8 cellular contexts compared by ENCODE assay signal in the genomic region with DNA sequence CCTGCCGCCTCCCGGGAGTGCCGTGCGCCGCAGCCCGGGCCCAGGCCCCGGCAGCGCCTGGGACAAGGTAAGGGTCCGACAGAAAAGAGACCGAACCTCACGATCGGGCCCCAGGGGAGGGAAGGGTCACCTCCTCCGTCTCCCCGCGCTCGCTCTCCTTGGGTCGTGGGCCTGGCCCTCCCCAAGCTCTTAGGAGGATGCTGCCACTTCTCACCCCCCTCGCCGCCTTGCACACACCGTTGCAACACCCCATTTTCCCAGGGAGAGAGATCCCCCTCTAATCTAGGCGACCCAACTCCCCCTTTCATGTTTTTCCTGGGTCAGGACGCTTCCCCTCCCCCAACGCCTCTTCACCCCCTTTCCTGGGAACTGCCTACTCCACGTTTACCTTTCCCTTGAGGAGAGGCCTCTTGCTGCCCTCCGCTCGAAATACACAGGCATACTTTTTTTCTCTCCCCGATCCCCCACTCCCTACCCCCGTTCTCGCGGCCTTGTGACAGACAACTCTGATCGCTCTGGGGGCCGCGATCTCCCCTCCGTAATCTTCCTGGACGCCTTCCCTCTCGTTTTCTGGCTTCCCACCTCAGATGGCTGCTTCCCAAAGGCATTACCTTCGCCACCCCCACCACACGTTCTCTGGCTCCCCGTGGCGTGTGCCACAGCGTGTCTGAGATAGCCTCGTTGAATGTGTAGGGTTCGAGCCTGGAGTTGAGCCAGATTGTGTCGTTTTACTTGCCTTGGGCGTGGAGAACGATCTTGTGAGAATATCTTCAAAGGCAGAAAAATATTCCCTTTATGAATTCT. TPM values are rescaled to one million over a fixed set of nuclear protein-coding genes. Genes with fewer than 3 reads are reported as not detected.
DNase-seq lines count a peak whose midpoint lies in the region; TF ChIP-seq lines count a peak whose summit lies in the region.

No MANE protein-coding gene starts in this region.

- no peaks in the 10 kb centered on the region for H3K9me3 Mint-ChIP-seq in stimulated activated naive CD8-positive, alpha-beta T cell treated with anti-CD3 and anti-CD28 coated beads, Interleukin-15, Interleukin-2, amounts not matched to agents 100 ng/mL and 50 ng/mL, for 24 hours

- H2BK15ac ChIP-seq in mesendoderm (replicated peaks; ENCODE audit: low read depth), result no peak overlapping the region

- H3K18ac ChIP-seq in mesendoderm (ENCODE audit: low read length), result peak overlapping the region; percentile 94

- H4K8ac ChIP-seq in mesendoderm (ENCODE audit: low read depth, low read length), result peak overlapping the region; percentile 91

- DNase-seq in Daoy (ENCODE audit: low read depth) (peak; percentile 47), LNCaP clone FGC (ENCODE audit: low read depth) (no peak), mesendoderm (peak; percentile 82), iPS-NIHi7 (ENCODE audit: extremely low spot score) (no peak), NCI-H2196 (lab: John Stamatoyannopoulos, UW; ENCODE audit: unreplicated experiment) (no peak)
- peak; percentile 11 to 24 for DNase-seq in activated CD4-positive, alpha-beta T cell treated with anti-CD3 and anti-CD28 coated beads, Interleukin-2, amount 50 U/mL, for 24 hours (ENCODE audit: low read depth in 1 of 2, low spot score in 1 of 2)
- DNase-seq in effector CD8-positive, alpha-beta T cell (lab: John Stamatoyannopoulos, UW), result peak; percentile 45

- H3K4me3 ChIP-seq in LNCaP clone FGC (ENCODE audit: low read depth, low read length) (peak overlapping the region; percentile 98), mesendoderm (ENCODE audit: low read length) (peak overlapping the region; percentile 95)

- H3K9ac ChIP-seq in mesendoderm (ENCODE audit: low read length), result peak overlapping the region; percentile 100

- H3K79me2 ChIP-seq in mesendoderm (ENCODE audit: control insufficient read depth, insufficient read depth, low read length), result peaks cover 76% of the 10 kb centered on the region

- peak overlapping the region; percentile 94 for H2BK5ac ChIP-seq in mesendoderm (ENCODE audit: low read length)

- peaks cover 7% of the 10 kb centered on the region for H3K4me1 ChIP-seq in mesendoderm (ENCODE audit: control insufficient read depth, low read depth, low read length)

- H3K36me3 Mint-ChIP-seq in stimulated activated naive CD8-positive, alpha-beta T cell treated with anti-CD3 and anti-CD28 coated beads, Interleukin-15, Interleukin-2, amounts not matched to agents 100 ng/mL and 50 ng/mL, for 24 hours (ENCODE audit: low read depth), result peaks cover 49% of the 10 kb centered on the region

- H3K23ac ChIP-seq in mesendoderm (ENCODE audit: low read length), result peak overlapping the region; percentile 91

- H3K79me1 ChIP-seq in mesendoderm (ENCODE audit: low read length), result no peaks in the 10 kb centered on the region

- no peak for TF ChIP-seq CTCF in LNCaP clone FGC (IDR thresholded peaks at IDR 0.05; ENCODE audit: control insufficient read depth, extremely low read depth, insufficient read depth)

- H3K36me3 ChIP-seq in mesendoderm (ENCODE audit: control insufficient read depth, insufficient read depth, low read length), result no peaks in the 10 kb centered on the region

- peak overlapping the region; percentile 97 for H3K4ac ChIP-seq in mesendoderm (ENCODE audit: low read depth, low read length)

- no peak overlapping the region for H4K5ac ChIP-seq in mesendoderm (ENCODE audit: low read length)

- H3K27ac ChIP-seq in mesendoderm (ENCODE audit: low read depth, low read length), result peak overlapping the region; percentile 99

- H3K4me1 Mint-ChIP-seq in stimulated activated naive CD8-positive, alpha-beta T cell treated with anti-CD3 and anti-CD28 coated beads, Interleukin-15, Interleukin-2, amounts not matched to agents 100 ng/mL and 50 ng/mL, for 24 hours (ENCODE audit: low read depth), result peaks cover 76% of the 10 kb centered on the region

- peak overlapping the region; percentile 96 for H2AK5ac ChIP-seq in mesendoderm (ENCODE audit: low read length)

- peak overlapping the region; percentile 63 for H2BK120ac ChIP-seq in mesendoderm (ENCODE audit: low read depth, low read length)

- WGBS in mesendoderm (ENCODE audit: extremely low coverage, insufficient coverage, low lambda C conversion rate), result no CpG with 5 or more reads among the region's 46 CpGs

- H3K27me3 ChIP-seq in mesendoderm (ENCODE audit: insufficient read depth, low read length, poor library complexity), result no peaks in the 10 kb centered on the region

- peak overlapping the region; percentile 100 for H3K56ac ChIP-seq in mesendoderm (ENCODE audit: low read length)

- H3K27ac Mint-ChIP-seq in stimulated activated naive CD8-positive, alpha-beta T cell treated with anti-CD3 and anti-CD28 coated beads, Interleukin-15, Interleukin-2, amounts not matched to agents 100 ng/mL and 50 ng/mL, for 24 hours, result peak overlapping the region; percentile 100

- no peaks in the 10 kb centered on the region for H3K27me3 Mint-ChIP-seq in stimulated activated naive CD8-positive, alpha-beta T cell treated with anti-CD3 and anti-CD28 coated beads, Interleukin-15, Interleukin-2, amounts not matched to agents 100 ng/mL and 50 ng/mL, for 24 hours

- H3K4me3 Mint-ChIP-seq in stimulated activated naive CD8-positive, alpha-beta T cell treated with anti-CD3 and anti-CD28 coated beads, Interleukin-15, Interleukin-2, amounts not matched to agents 100 ng/mL and 50 ng/mL, for 24 hours, result peak overlapping the region; percentile 100

- peak overlapping the region; percentile 76 for H3K4me2 ChIP-seq in mesendoderm (ENCODE audit: low read length)

RNA-seq across cellular contexts. Expression of gene SETD5, which starts 0.7 kb away (rescaled TPM):
- total RNA-seq in Daoy (2014; rRNA removed; shearing (Covaris generic)), result 24.5 TPM in 2 replicates
- 152 TPM for polyA plus RNA-seq in mesendoderm (2013, experiment 1 of 2)
- 139 TPM for polyA plus RNA-seq in mesendoderm (2013, experiment 2 of 2)

RNA-seq across cellular contexts. Expression of gene THUMPD3, which starts 35.3 kb away (rescaled TPM):
- total RNA-seq in Daoy (2014; rRNA removed; shearing (Covaris generic)), result 65.4 and 67.9 TPM in 2 replicates
- 36.5 TPM for polyA plus RNA-seq in mesendoderm (2013, experiment 1 of 2)
- 37.8 TPM for polyA plus RNA-seq in mesendoderm (2013, experiment 2 of 2)

Comparison
In these comparisons a context has a peak if more than half of its experiments do, and no peak if none do; other contexts are left out.
1. DNase-seq: peak in Daoy (single experiment), activated CD4-positive, alpha-beta T cell treated with anti-CD3 and anti-CD28 coated beads, Interleukin-2, amount 50 U/mL, for 24 hours (2 of 2), effector CD8-positive, alpha-beta T cell (single experiment) and mesendoderm (single experiment); none in LNCaP clone FGC (single experiment), iPS-NIHi7 (single experiment) and NCI-H2196 (single experiment).